In genomic region chr3:58071480-58071971, GRCh38 we compare ENCODE assay signal across 1 cellular context.
TF ChIP-seq lines count a peak whose summit lies in the region.

No MANE protein-coding gene starts in this region.

TF ChIP-seq in GM23338, 12 proteins besides CTCF, POLR2A, EP300 and RAD21:
- TF ChIP-seq, protein P1, sequence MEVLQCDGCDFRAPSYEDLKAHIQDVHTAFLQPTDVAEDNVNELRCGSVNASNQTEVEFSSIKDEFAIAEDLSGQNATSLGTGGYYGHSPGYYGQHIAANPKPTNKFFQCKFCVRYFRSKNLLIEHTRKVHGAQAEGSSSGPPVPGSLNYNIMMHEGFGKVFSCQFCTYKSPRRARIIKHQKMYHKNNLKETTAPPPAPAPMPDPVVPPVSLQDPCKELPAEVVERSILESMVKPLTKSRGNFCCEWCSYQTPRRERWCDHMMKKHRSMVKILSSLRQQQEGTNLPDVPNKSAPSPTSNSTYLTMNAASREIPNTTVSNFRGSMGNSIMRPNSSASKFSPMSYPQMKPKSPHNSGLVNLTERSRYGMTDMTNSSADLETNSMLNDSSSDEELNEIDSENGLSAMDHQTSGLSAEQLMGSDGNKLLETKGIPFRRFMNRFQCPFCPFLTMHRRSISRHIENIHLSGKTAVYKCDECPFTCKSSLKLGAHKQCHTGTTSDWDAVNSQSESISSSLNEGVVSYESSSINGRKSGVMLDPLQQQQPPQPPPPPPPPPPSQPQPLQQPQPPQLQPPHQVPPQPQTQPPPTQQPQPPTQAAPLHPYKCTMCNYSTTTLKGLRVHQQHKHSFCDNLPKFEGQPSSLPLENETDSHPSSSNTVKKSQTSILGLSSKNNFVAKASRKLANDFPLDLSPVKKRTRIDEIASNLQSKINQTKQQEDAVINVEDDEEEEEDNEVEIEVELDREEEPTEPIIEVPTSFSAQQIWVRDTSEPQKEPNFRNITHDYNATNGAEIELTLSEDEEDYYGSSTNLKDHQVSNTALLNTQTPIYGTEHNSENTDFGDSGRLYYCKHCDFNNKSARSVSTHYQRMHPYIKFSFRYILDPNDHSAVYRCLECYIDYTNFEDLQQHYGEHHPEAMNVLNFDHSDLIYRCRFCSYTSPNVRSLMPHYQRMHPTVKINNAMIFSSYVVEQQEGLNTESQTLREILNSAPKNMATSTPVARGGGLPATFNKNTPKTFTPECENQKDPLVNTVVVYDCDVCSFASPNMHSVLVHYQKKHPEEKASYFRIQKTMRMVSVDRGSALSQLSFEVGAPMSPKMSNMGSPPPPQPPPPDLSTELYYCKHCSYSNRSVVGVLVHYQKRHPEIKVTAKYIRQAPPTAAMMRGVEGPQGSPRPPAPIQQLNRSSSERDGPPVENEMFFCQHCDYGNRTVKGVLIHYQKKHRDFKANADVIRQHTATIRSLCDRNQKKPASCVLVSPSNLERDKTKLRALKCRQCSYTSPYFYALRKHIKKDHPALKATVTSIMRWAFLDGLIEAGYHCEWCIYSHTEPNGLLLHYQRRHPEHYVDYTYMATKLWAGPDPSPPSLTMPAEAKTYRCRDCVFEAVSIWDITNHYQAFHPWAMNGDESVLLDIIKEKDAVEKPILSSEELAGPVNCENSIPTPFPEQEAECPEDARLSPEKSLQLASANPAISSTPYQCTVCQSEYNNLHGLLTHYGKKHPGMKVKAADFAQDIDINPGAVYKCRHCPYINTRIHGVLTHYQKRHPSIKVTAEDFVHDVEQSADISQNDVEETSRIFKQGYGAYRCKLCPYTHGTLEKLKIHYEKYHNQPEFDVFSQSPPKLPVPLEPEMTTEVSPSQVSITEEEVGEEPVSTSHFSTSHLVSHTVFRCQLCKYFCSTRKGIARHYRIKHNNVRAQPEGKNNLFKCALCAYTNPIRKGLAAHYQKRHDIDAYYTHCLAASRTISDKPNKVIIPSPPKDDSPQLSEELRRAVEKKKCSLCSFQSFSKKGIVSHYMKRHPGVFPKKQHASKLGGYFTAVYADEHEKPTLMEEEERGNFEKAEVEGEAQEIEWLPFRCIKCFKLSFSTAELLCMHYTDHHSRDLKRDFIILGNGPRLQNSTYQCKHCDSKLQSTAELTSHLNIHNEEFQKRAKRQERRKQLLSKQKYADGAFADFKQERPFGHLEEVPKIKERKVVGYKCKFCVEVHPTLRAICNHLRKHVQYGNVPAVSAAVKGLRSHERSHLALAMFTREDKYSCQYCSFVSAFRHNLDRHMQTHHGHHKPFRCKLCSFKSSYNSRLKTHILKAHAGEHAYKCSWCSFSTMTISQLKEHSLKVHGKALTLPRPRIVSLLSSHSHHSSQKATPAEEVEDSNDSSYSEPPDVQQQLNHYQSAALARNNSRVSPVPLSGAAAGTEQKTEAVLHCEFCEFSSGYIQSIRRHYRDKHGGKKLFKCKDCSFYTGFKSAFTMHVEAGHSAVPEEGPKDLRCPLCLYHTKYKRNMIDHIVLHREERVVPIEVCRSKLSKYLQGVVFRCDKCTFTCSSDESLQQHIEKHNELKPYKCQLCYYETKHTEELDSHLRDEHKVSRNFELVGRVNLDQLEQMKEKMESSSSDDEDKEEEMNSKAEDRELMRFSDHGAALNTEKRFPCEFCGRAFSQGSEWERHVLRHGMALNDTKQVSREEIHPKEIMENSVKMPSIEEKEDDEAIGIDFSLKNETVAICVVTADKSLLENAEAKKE (CRISPR knock-in tag; IDR thresholded peaks at IDR 0.05), result no peak
- TF ChIP-seq NANOG (IDR thresholded peaks at IDR 0.05; ENCODE audit: borderline replicate concordance) (no peak), EZH2phosphoT487 (IDR thresholded peaks at IDR 0.05; ENCODE audit: unreplicated experiment) (no peak), ZNF331 (CRISPR knock-in tag; IDR thresholded peaks at IDR 0.05; ENCODE audit: low read depth) (no peak), JUNB (IDR thresholded peaks at IDR 0.05; ENCODE audit: unreplicated experiment) (no peak), EZH2 (IDR thresholded peaks at IDR 0.05; ENCODE audit: low read depth, unreplicated experiment) (no peak), CREB1 (CRISPR knock-in tag; IDR thresholded peaks at IDR 0.05; ENCODE audit: low read depth) (no peak), ZNF114 (CRISPR knock-in tag; IDR thresholded peaks at IDR 0.05) (no peak), REST (IDR thresholded peaks at IDR 0.05; ENCODE audit: unreplicated experiment) (no peak), STAT1 (IDR thresholded peaks at IDR 0.05; ENCODE audit: unreplicated experiment) (no peak), POLR2AphosphoS5 (IDR thresholded peaks at IDR 0.05; ENCODE audit: low read depth) (no peak)
- TF ChIP-seq, protein P2, sequence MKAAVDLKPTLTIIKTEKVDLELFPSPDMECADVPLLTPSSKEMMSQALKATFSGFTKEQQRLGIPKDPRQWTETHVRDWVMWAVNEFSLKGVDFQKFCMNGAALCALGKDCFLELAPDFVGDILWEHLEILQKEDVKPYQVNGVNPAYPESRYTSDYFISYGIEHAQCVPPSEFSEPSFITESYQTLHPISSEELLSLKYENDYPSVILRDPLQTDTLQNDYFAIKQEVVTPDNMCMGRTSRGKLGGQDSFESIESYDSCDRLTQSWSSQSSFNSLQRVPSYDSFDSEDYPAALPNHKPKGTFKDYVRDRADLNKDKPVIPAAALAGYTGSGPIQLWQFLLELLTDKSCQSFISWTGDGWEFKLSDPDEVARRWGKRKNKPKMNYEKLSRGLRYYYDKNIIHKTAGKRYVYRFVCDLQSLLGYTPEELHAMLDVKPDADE (IDR thresholded peaks at IDR 0.05), result no peak
TF ChIP-seq in GM23338: peak in this region for 0.
